ENCODE assay signal across 30 cellular contexts in the genomic region with DNA sequence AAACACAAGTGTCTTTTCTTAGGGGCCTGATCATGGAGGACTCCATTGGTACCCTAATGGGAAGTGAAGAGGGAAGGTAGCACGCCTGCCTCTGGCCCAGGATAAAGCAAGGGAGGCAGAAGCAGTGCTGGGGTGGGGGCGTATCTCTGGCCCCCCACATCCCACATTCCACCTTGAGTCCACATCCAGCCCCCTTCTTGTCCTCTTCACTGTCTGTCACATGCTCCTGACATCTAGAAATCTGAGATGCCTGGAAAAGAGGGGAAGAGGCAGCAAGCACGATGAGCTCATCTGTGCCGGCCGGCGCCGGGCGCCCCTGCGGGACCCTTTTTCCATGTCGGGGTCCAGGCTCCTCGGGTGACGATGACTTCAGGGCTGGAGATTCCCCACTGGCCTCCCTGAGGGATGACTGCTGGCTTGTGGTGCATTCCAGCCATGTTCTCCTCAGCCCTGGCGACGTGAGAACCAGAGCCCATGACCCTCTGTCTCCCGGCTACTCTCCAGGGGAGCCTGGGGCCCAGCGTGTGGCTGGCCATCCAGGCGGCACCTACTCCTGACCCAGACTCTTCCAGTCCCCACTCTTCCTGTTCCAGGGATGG.
"Had no signal": no experiment of that assay in that cellular context is flagged by ENCODE, and none has a peak within 500 bp of the region (broad histone marks: within the 10 kb centered on the region; RNA-seq: fewer than 3 reads in every experiment).

No MANE protein-coding gene starts in this region.

- H3K27me3 Mint-ChIP-seq: activated CD4-positive, alpha-beta T cell treated with anti-CD3 and anti-CD28 coated beads, Interleukin-2, amount 10 ng/mL, durations not matched to agents 24 days and 14 days; T-helper 17 cell had no signal

- H3K27me3 ChIP-seq: colonic mucosa, dorsolateral prefrontal cortex, esophagus muscularis mucosa, foreskin keratinocyte, gastrocnemius medialis had no signal

- H3K4me1 ChIP-seq: colonic mucosa, esophagus muscularis mucosa, foreskin keratinocyte had no signal

- H3K27ac ChIP-seq: colonic mucosa, dorsolateral prefrontal cortex, esophagus muscularis mucosa, foreskin keratinocyte, gastrocnemius medialis had no signal

- H3K9me3 Mint-ChIP-seq: activated CD4-positive, alpha-beta memory T cell treated with anti-CD3 and anti-CD28 coated beads for 36 hours; activated CD4-positive, alpha-beta T cell treated with anti-CD3 and anti-CD28 coated beads, Interleukin-2, amount 10 ng/mL, durations not matched to agents 24 days and 14 days; activated T-cell treated with anti-CD3 and anti-CD28 coated beads, Interleukin-2, amount 50 U/mL, for 4 hours had no signal

- H3K4me1 Mint-ChIP-seq: activated CD4-positive, alpha-beta T cell treated with anti-CD3 and anti-CD28 coated beads for 36 hours; activated CD4-positive, alpha-beta T cell treated with anti-CD3 and anti-CD28 coated beads, Interleukin-2, amount 10 ng/mL, durations not matched to agents 24 days and 14 days; activated T-helper 17 cell treated with anti-CD3 and anti-CD28 coated beads, Interleukin-2, amount 50 U/mL, for 72 hours; T-helper 17 cell had no signal

- H3K9me3 ChIP-seq: colonic mucosa, gastrocnemius medialis had no signal

- H3K36me3 Mint-ChIP-seq: activated CD4-positive, alpha-beta memory T cell treated with anti-CD3 and anti-CD28 coated beads for 36 hours; activated naive CD8-positive, alpha-beta T cell had no signal

- ATAC-seq: activated CD4-positive, alpha-beta T cell treated with anti-CD3 and anti-CD28 coated beads for 36 hours; activated CD8-positive, alpha-beta T cell treated with anti-CD3 and anti-CD28 coated beads, Interleukin-2, amount 10 ng/mL, durations not matched to agents 7 days and 5 days; activated T-cell treated with anti-CD3 and anti-CD28 coated beads, Interleukin-2, amount 50 U/mL, for 4 hours; activated T-helper 17 cell treated with anti-CD3 and anti-CD28 coated beads, Interleukin-2, amount 50 U/mL, for 72 hours; foreskin keratinocyte; gastrocnemius medialis; T-helper 17 cell had no signal

- DNase-seq: activated CD4-positive, alpha-beta memory T cell treated with anti-CD3 and anti-CD28 coated beads for 36 hours; activated CD4-positive, alpha-beta T cell treated with anti-CD3 and anti-CD28 coated beads for 36 hours; activated CD4-positive, alpha-beta T cell treated with anti-CD3 and anti-CD28 coated beads, Interleukin-2, amount 10 ng/mL, durations not matched to agents 24 days and 14 days; activated CD4-positive, CD25-positive, alpha-beta regulatory T cell; activated CD4-positive, CD25-positive, alpha-beta regulatory T cell treated with anti-CD3 and anti-CD28 coated beads, Interleukin-2, amount 50 U/mL, for 72 hours; activated CD8-positive, alpha-beta T cell treated with anti-CD3 and anti-CD28 coated beads, Interleukin-2, amount 10 ng/mL, durations not matched to agents 7 days and 5 days; activated effector memory CD4-positive, alpha-beta T cell treated with Interleukin-2 at 50 U/mL for 16 hours; activated gamma-delta T cell treated with Interleukin-2 at 50 U/mL for 16 hours; activated naive CD4-positive, alpha-beta T cell treated with anti-CD3 and anti-CD28 coated beads, Interleukin-2, amount 50 U/mL, for 16 hours; activated naive CD4-positive, alpha-beta T cell treated with Interleukin-2 at 50 U/mL for 16 hours; activated T-cell treated with anti-CD3 and anti-CD28 coated beads, Interleukin-2, amount 50 U/mL, for 4 hours; amniotic stem cell; anterior cingulate cortex; caudate nucleus; cerebellar nuclear complex; colonic mucosa; dorsolateral prefrontal cortex; effector memory CD4-positive, alpha-beta T cell; erythroblast; foreskin keratinocyte; gastrocnemius medialis; glutamatergic neuron; T-helper 1 cell; T-helper 17 cell; T1000 had no signal

- H3K27ac Mint-ChIP-seq: activated CD4-positive, alpha-beta memory T cell treated with anti-CD3 and anti-CD28 coated beads for 36 hours; activated CD4-positive, alpha-beta T cell treated with anti-CD3 and anti-CD28 coated beads for 36 hours; activated CD4-positive, alpha-beta T cell treated with anti-CD3 and anti-CD28 coated beads, Interleukin-2, amount 10 ng/mL, durations not matched to agents 24 days and 14 days; activated CD8-positive, alpha-beta T cell treated with anti-CD3 and anti-CD28 coated beads, Interleukin-2, amount 10 ng/mL, durations not matched to agents 7 days and 5 days; activated naive CD8-positive, alpha-beta T cell; activated T-helper 17 cell treated with anti-CD3 and anti-CD28 coated beads, Interleukin-2, amount 50 U/mL, for 72 hours; dendritic cell treated with granulocyte-macrophage colony-stimulating factor and Interleukin-4, amounts not matched to agents 40 ng/mL and 50 ng/mL, for 4 days; T-helper 17 cell; T-helper 2 cell treated with Interferon-gamma antibody and Interleukin-4, amounts not matched to agents 5 μg/mL and 100 μg/mL, for 36 hours had no signal

- H3K36me3 ChIP-seq: colonic mucosa, esophagus muscularis mucosa, gastrocnemius medialis had no signal

- H3K4me3 ChIP-seq: colonic mucosa, dorsolateral prefrontal cortex, esophagus muscularis mucosa, gastrocnemius medialis had no signal

- H3K4me3 Mint-ChIP-seq: activated CD4-positive, alpha-beta memory T cell treated with anti-CD3 and anti-CD28 coated beads for 36 hours; activated CD4-positive, alpha-beta T cell treated with anti-CD3 and anti-CD28 coated beads for 36 hours; activated CD4-positive, alpha-beta T cell treated with anti-CD3 and anti-CD28 coated beads, Interleukin-2, amount 10 ng/mL, durations not matched to agents 24 days and 14 days; activated CD8-positive, alpha-beta T cell treated with anti-CD3 and anti-CD28 coated beads, Interleukin-2, amount 10 ng/mL, durations not matched to agents 7 days and 5 days; activated naive CD8-positive, alpha-beta T cell; activated T-cell treated with anti-CD3 and anti-CD28 coated beads, Interleukin-2, amount 50 U/mL, for 4 hours; activated T-helper 17 cell treated with anti-CD3 and anti-CD28 coated beads, Interleukin-2, amount 50 U/mL, for 72 hours; dendritic cell treated with granulocyte-macrophage colony-stimulating factor and Interleukin-4, amounts not matched to agents 40 ng/mL and 50 ng/mL, for 4 days; T-helper 17 cell; T-helper 2 cell treated with Interferon-gamma antibody and Interleukin-4, amounts not matched to agents 5 μg/mL and 100 μg/mL, for 36 hours had no signal
